In genomic region chrX:15790766-15791380, GRCh38 we compare ENCODE assay signal across 1 cellular context.
TF ChIP-seq lines count a peak whose summit lies in the region.

No MANE protein-coding gene starts in this region.

TF ChIP-seq in K562, 482 proteins besides CTCF, POLR2A, EP300 and RAD21 (continued from another document and continues in another):
- TF ChIP-seq, protein P1, sequence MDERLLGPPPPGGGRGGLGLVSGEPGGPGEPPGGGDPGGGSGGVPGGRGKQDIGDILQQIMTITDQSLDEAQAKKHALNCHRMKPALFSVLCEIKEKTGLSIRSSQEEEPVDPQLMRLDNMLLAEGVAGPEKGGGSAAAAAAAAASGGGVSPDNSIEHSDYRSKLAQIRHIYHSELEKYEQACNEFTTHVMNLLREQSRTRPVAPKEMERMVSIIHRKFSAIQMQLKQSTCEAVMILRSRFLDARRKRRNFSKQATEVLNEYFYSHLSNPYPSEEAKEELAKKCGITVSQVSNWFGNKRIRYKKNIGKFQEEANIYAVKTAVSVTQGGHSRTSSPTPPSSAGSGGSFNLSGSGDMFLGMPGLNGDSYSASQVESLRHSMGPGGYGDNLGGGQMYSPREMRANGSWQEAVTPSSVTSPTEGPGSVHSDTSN (CRISPR knock-in tag; IDR thresholded peaks at IDR 0.05; ENCODE audit: low read depth): peak; percentile 14; the same call in 1 of the 2 replicates
- TF ChIP-seq, protein P1 (tag; conservative IDR thresholded peaks at IDR 0.05; ENCODE audit: low read depth): peak; percentile 4; the same call in 1 of the 2 replicates
- TF ChIP-seq, protein P2, sequence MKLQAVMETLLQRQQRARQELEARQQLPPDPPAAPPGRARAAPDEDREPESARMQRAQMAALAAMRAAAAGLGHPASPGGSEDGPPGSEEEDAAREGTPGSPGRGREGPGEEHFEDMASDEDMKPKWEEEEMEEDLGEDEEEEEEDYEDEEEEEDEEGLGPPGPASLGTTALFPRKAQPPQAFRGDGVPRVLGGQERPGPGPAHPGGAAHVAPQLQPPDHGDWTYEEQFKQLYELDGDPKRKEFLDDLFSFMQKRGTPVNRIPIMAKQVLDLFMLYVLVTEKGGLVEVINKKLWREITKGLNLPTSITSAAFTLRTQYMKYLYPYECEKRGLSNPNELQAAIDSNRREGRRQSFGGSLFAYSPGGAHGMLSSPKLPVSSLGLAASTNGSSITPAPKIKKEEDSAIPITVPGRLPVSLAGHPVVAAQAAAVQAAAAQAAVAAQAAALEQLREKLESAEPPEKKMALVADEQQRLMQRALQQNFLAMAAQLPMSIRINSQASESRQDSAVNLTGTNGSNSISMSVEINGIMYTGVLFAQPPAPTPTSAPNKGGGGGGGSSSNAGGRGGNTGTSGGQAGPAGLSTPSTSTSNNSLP (IDR thresholded peaks at IDR 0.05; ENCODE audit: borderline replicate concordance, low read depth, low read length): no peak
- no peak for TF ChIP-seq ZSCAN32 (CRISPR knock-in tag; IDR thresholded peaks at IDR 0.05)
- TF ChIP-seq SIX5 (IDR thresholded peaks at IDR 0.05; ENCODE audit: borderline replicate concordance in 1 of 2, insufficient read depth in 1 of 2, low read depth in 1 of 2, low read length in 2 of 2): no peak
- TF ChIP-seq ZNF165 (CRISPR knock-in tag; IDR thresholded peaks at IDR 0.05; ENCODE audit: borderline replicate concordance): no peak
- TF ChIP-seq ZNF133 (CRISPR knock-in tag; IDR thresholded peaks at IDR 0.05): no peak
- TF ChIP-seq, protein P3, sequence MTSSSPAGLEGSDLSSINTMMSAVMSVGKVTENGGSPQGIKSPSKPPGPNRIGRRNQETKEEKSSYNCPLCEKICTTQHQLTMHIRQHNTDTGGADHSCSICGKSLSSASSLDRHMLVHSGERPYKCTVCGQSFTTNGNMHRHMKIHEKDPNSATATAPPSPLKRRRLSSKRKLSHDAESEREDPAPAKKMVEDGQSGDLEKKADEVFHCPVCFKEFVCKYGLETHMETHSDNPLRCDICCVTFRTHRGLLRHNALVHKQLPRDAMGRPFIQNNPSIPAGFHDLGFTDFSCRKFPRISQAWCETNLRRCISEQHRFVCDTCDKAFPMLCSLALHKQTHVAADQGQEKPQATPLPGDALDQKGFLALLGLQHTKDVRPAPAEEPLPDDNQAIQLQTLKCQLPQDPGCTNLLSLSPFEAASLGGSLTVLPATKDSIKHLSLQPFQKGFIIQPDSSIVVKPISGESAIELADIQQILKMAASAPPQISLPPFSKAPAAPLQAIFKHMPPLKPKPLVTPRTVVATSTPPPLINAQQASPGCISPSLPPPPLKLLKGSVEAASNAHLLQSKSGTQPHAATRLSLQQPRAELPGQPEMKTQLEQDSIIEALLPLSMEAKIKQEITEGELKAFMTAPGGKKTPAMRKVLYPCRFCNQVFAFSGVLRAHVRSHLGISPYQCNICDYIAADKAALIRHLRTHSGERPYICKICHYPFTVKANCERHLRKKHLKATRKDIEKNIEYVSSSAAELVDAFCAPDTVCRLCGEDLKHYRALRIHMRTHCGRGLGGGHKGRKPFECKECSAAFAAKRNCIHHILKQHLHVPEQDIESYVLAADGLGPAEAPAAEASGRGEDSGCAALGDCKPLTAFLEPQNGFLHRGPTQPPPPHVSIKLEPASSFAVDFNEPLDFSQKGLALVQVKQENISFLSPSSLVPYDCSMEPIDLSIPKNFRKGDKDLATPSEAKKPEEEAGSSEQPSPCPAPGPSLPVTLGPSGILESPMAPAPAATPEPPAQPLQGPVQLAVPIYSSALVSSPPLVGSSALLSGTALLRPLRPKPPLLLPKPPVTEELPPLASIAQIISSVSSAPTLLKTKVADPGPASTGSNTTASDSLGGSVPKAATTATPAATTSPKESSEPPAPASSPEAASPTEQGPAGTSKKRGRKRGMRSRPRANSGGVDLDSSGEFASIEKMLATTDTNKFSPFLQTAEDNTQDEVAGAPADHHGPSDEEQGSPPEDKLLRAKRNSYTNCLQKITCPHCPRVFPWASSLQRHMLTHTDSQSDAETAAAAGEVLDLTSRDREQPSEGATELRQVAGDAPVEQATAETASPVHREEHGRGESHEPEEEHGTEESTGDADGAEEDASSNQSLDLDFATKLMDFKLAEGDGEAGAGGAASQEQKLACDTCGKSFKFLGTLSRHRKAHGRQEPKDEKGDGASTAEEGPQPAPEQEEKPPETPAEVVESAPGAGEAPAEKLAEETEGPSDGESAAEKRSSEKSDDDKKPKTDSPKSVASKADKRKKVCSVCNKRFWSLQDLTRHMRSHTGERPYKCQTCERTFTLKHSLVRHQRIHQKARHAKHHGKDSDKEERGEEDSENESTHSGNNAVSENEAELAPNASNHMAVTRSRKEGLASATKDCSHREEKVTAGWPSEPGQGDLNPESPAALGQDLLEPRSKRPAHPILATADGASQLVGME (CRISPR knock-in tag; IDR thresholded peaks at IDR 0.05): peak; percentile 90; the same call in 1 of the 2 replicates
- no peak for TF ChIP-seq ZNF277 (CRISPR knock-in tag; IDR thresholded peaks at IDR 0.05; ENCODE audit: borderline replicate concordance)
- TF ChIP-seq ZNF511 (CRISPR knock-in tag; IDR thresholded peaks at IDR 0.05): no peak
- TF ChIP-seq ZBTB49 (CRISPR knock-in tag; IDR thresholded peaks at IDR 0.05; ENCODE audit: borderline replicate concordance): no peak
- TF ChIP-seq HDGF (IDR thresholded peaks at IDR 0.05): no peak
- no peak for TF ChIP-seq ZNF695 (CRISPR knock-in tag; IDR thresholded peaks at IDR 0.05)
- TF ChIP-seq MGA (IDR thresholded peaks at IDR 0.05): no peak
- no peak for TF ChIP-seq ZNF224 (CRISPR knock-in tag; IDR thresholded peaks at IDR 0.05)
- no peak for TF ChIP-seq SMC3 (conservative IDR thresholded peaks at IDR 0.05; ENCODE audit: insufficient read depth, low read depth, low read length)
